ENCODE assay signal across 7 cellular contexts in genomic region chr1:47437518-47438320, GRCh38. TPM values are rescaled to one million over a fixed set of nuclear protein-coding genes. Genes with fewer than 3 reads are reported as not detected.
A peak's percentile ranks its signal among the peaks of the same experiment; 100 is the strongest.
DNase-seq lines count a peak whose midpoint lies in the region; ATAC-seq and TF ChIP-seq lines count a peak whose summit lies in the region.

Gene FOXD2 (plus strand): TSS chr1:47438044. CDS start chr1:47438136, 92 bp downstream.

- H3K9me3 Mint-ChIP-seq in T-cell = no peaks in the 10 kb centered on the region

- in situ Hi-C loops in GM13976 (cut with MboI; ENCODE audit: low sequenced_read_pairs, unreplicated experiment) = no loop called here

- H3K4me3 ChIP-seq in hepatocyte (peak within 1 kb of the TSS; percentile 81), sigmoid colon (peak within 1 kb of the TSS; percentile 46 to 66 (median 56))

- H3K4me1 ChIP-seq in hepatocyte (ENCODE audit: insufficient read depth) (peaks cover 17% of the 10 kb centered on the region), sigmoid colon (peaks cover 0 to 55% (median 49%) of the 10 kb centered on the region in 4 donors)

- H3K27ac ChIP-seq in hepatocyte (peak within 1 kb of the TSS; percentile 88), sigmoid colon (peak within 1 kb of the TSS; percentile 56 to 76 (median 72))

- H3K4me2 ChIP-seq in hepatocyte = peak within 1 kb of the TSS; percentile 97

- ATAC-seq in HG02678 (IDR thresholded peaks at IDR 0.05; ENCODE audit: unreplicated experiment) = peak; percentile 84
- ATAC-seq in T-cell (replicated peaks in 1 of 4) = peak; percentile 85 to 87 (median 86)

- 2% methylated on average over 38 of the region's 94 CpGs for WGBS in hepatocyte (ENCODE audit: low lambda C conversion rate, missing lambda C conversion rate)
- 1% methylated on average over 94 of the region's 94 CpGs for whole genome bisulfite sequencing in sigmoid colon, 2 donors

- H3K27ac Mint-ChIP-seq in T-cell = peak within 1 kb of the TSS in 1 of 2 donors; percentile 73

- intact Hi-C loops in sigmoid colon (cut with DNase I) = loop anchor here (5.0 kb wide), 2 partner anchors 105 to 245 kb away; partner anchors contain the start of genes CMPK1 and PDZK1IP1

- DNase-seq in GM13976 (ENCODE audit: low spot score) (peak; percentile 98), NCI-H1092 treated with DMSO at 0.1 percent for 48 hours (lab: John Stamatoyannopoulos, UW) (peak; percentile 63), T-cell (peak; percentile 75 to 94 (median 86)), amygdala (lab: John Stamatoyannopoulos, UW) (peak in 43 of 56 donors; percentile 4 to 75 (median 46)), hepatocyte (ENCODE audit: low spot score) (peak; percentile 92), sigmoid colon (peak; percentile 88)

- H3K27me3 Mint-ChIP-seq in T-cell = peaks cover 13 to 14% of the 10 kb centered on the region in 2 donors

- no peaks in the 10 kb centered on the region for H3K9me3 ChIP-seq in hepatocyte (ENCODE audit: low read depth)
- no peaks in the 10 kb centered on the region for H3K9me3 ChIP-seq in sigmoid colon

- H3K27me3 ChIP-seq in hepatocyte (peaks cover 78% of the 10 kb centered on the region), sigmoid colon (peaks cover 68 to 99% (median 93%) of the 10 kb centered on the region in 3 donors)

- peak within 1 kb of the TSS in 2 of 3 donors; percentile 83 to 88 for H3K4me3 Mint-ChIP-seq in T-cell

- TF ChIP-seq CTCF in GM13976 (IDR thresholded peaks at IDR 0.05; ENCODE audit: borderline replicate concordance, control extremely low read depth, extremely low read depth, insufficient read depth, missing control alignments) (peak; percentile 71), hepatocyte (IDR thresholded peaks at IDR 0.05; ENCODE audit: poor library complexity) (peak; percentile 94), sigmoid colon (IDR thresholded peaks at IDR 0.05) (peak; percentile 90 to 97 (median 94))

- no peaks in the 10 kb centered on the region for H3K9me2 ChIP-seq in hepatocyte (replicated peaks; ENCODE audit: insufficient read depth)

- POLR2A ChIA-PET in T-cell (lab: Charles Lee) = interaction anchor here in 1 of 2 donors (0.6 to 1.1 kb wide), 2 partner anchors 210 to 833 kb away, joined by 3 to 9 read pairs; partner anchors contain the start of gene MKNK1

- H3K36me3 Mint-ChIP-seq in T-cell = peaks cover 4% of the 10 kb centered on the region

- TF ChIP-seq EP300 in sigmoid colon (IDR thresholded peaks at IDR 0.05) = no peak

- TF ChIP-seq POLR2A in sigmoid colon (IDR thresholded peaks at IDR 0.05) = peak in 1 of 2 donors; percentile 70

- peaks cover 5% of the 10 kb centered on the region for H4K20me1 ChIP-seq in hepatocyte (ENCODE audit: insufficient read depth, poor library complexity, severe bottlenecking)

- peak within 1 kb of the TSS; percentile 89 for H2AFZ ChIP-seq in hepatocyte

- H3K36me3 ChIP-seq in hepatocyte (replicated peaks; ENCODE audit: insufficient read depth, low read depth) (no peaks in the 10 kb centered on the region), sigmoid colon (no peaks in the 10 kb centered on the region)

- peaks cover 29 to 33% (median 29%) of the 10 kb centered on the region in 3 donors for H3K4me1 Mint-ChIP-seq in T-cell

- CTCF ChIA-PET in T-cell (lab: Charles Lee) = interaction anchor here (0.6 to 2.2 kb wide), 34 partner anchors 8 to 1315 kb away, joined by 3 to 24 read pairs (median 4); partner anchors contain the start of genes CMPK1 (in 1 of the 2) and STIL (in 1 of the 2)

- H3K79me2 ChIP-seq in hepatocyte = peaks cover 17% of the 10 kb centered on the region

RNA-seq across cellular contexts. Expression of gene FOXD2, which starts in this region (rescaled TPM):
- under 1 TPM; 0.42 to 0.76 (median 0.56) TPM for total RNA-seq in T-cell
- 1.5 and 1.6 TPM in 2 replicates for total RNA-seq in hepatocyte
- polyA plus RNA-seq in hepatocyte = 1.0 and 1.4 TPM in 2 replicates
- total RNA-seq in sigmoid colon = under 1 TPM in 2 of 4 donors, not detected in 2; under 0.01 to 0.14 TPM
- polyA plus RNA-seq in sigmoid colon = 1 to 10 TPM; 3.0 to 4.9 (median 4.5) TPM

Comparison
In these comparisons a context has a peak if more than half of its experiments do, and no peak if none do; other contexts are left out.
1. Peak in every context shown above with its lines: DNase-seq, ATAC-seq, H3K4me3 ChIP-seq and H3K27ac ChIP-seq.
2. Peak in DNase-seq and ATAC-seq in T-cell; RNA of the gene not detected or under 1 TPM.
3. DNase-seq: peak in every context shown above with its lines; median percentile 98 in GM13976; 92 in hepatocyte; 88 in sigmoid colon; 86 in T-cell; 63 in NCI-H1092 treated with DMSO at 0.1 percent for 48 hours; 46 in amygdala.